ENCODE assay signal across 8 cellular contexts in genomic region chr5:65480306-65480865, GRCh38. TPM values are rescaled to one million over a fixed set of nuclear protein-coding genes. Genes with fewer than 3 reads are reported as not detected.
A peak's percentile ranks its signal among the peaks of the same experiment; 100 is the strongest.
DNase-seq lines count a peak whose midpoint lies in the region; ATAC-seq and TF ChIP-seq lines count a peak whose summit lies in the region.

No MANE protein-coding gene starts in this region.

- H3K9me3 ChIP-seq in OCI-LY1 (ENCODE audit: low read length) (no peaks in the 10 kb centered on the region), psoas muscle (no peaks in the 10 kb centered on the region)

- peak overlapping the region; percentile 98 for H3K4me2 ChIP-seq in OCI-LY1 (ENCODE audit: low read length)

- H3F3A ChIP-seq in OCI-LY1 (ENCODE audit: insufficient read depth, low read length), result 0 out of 2 replicates have a peak, but pooled peaks cover 3% of the 10 kb centered on the region

- in situ Hi-C loops in GM13977 (cut with MboI; ENCODE audit: low pct_unique_long_range_greater_than_20kb, low sequenced_read_pairs, unreplicated experiment), result loop anchor here (10.0 to 25.0 kb wide), 4 partner anchors 393 to 843 kb away; no protein-coding TSS in a partner anchor

- intact Hi-C loops in left ventricle myocardium superior (cut with micrococcal nuclease) (loop anchor here (5.0 to 10.0 kb wide), 3 partner anchors 378 to 668 kb away; no protein-coding TSS in a partner anchor), psoas muscle (cut with DNase I) (loop anchor here (5.0 to 10.0 kb wide), 4 partner anchors 378 to 843 kb away; no protein-coding TSS in a partner anchor)

- ATAC-seq in HG02642 (IDR thresholded peaks at IDR 0.05; ENCODE audit: poor library complexity, unreplicated experiment), result peak; percentile 29
- peak; percentile 39 for ATAC-seq in left ventricle myocardium superior
- ATAC-seq in psoas muscle, result peak in 3 of 4 donors; percentile 14 to 40 (median 19)

- H4K20me1 ChIP-seq in OCI-LY1 (ENCODE audit: insufficient read depth, low read length), result no peaks in the 10 kb centered on the region

- DNase-seq in GM04503 (ENCODE audit: low read depth), result peak; percentile 43
- DNase-seq in amniotic stem cell (lab: John Stamatoyannopoulos, UW), result peak; percentile 54
- DNase-seq in left ventricle myocardium superior, result peak; percentile 84
- peak; percentile 74 to 83 for DNase-seq in psoas muscle
- no peak for DNase-seq in GM13977 (ENCODE audit: low spot score)
- no peak for DNase-seq in mesenteric fat pad (ENCODE audit: low spot score)

- 0 out of 2 replicates have a peak, but pooled peaks have one; percentile 21 for TF ChIP-seq CTCF in OCI-LY1 (IDR thresholded peaks at IDR 0.05; ENCODE audit: low read length)
- no peak for TF ChIP-seq CTCF in psoas muscle (IDR thresholded peaks at IDR 0.05)
- no peak for TF ChIP-seq CTCF in GM13977 (IDR thresholded peaks at IDR 0.05; ENCODE audit: extremely low read depth, insufficient read depth, missing control alignments)

- peak overlapping the region; percentile 71 for H3K4me3 ChIP-seq in OCI-LY1 (ENCODE audit: low read depth, low read length, poor library complexity, severe bottlenecking)
- H3K4me3 ChIP-seq in psoas muscle, result peak overlapping the region; percentile 67

- 0 out of 2 replicates have a peak overlapping the region, but pooled peaks have one; percentile 17 for H2AFZ ChIP-seq in OCI-LY1 (ENCODE audit: low read length)

- 0 to 1% (median 1%) methylated on average over 15 of the region's 15 CpGs for WGBS in psoas muscle, 3 donors

- peak overlapping the region; percentile 72 for H3K9ac ChIP-seq in OCI-LY1 (ENCODE audit: low read length)

- H3K9me2 ChIP-seq in OCI-LY1 (ENCODE audit: low read depth, low read length), result no peaks in the 10 kb centered on the region

- H3K27me3 ChIP-seq in OCI-LY1 (ENCODE audit: insufficient read depth, low read length) (no peaks in the 10 kb centered on the region), psoas muscle (ENCODE audit: insufficient read depth in 3 of 3, low read length in 2 of 3) (no peaks in the 10 kb centered on the region)

- H3K4me1 ChIP-seq in OCI-LY1 (ENCODE audit: insufficient read depth, low read length, severe bottlenecking) (peaks cover 47% of the 10 kb centered on the region), psoas muscle (peaks cover 13% of the 10 kb centered on the region)

- H3K79me2 ChIP-seq in OCI-LY1 (ENCODE audit: insufficient read depth, low read length), result peaks cover 7% of the 10 kb centered on the region; the same call in 1 of the 2 replicates

- peak overlapping the region; percentile 86 for H3K27ac ChIP-seq in OCI-LY1 (ENCODE audit: low read depth, low read length, poor library complexity, severe bottlenecking)
- H3K27ac ChIP-seq in psoas muscle, result peak overlapping the region; percentile 46

- no peaks in the 10 kb centered on the region for H3K36me3 ChIP-seq in OCI-LY1 (ENCODE audit: insufficient read depth, low read length)
- no peaks in the 10 kb centered on the region for H3K36me3 ChIP-seq in psoas muscle (ENCODE audit: insufficient read depth in 1 of 2, low read depth in 1 of 2)

RNA-seq across cellular contexts. Expression of gene ADAMTS6, which starts 1.3 kb away (rescaled TPM):
- total RNA-seq in left ventricle myocardium superior, result 1.4 TPM
- total RNA-seq in psoas muscle, result under 1 TPM; 0.24 to 0.59 (median 0.30) TPM
- under 1 TPM; 0.06 to 0.17 (median 0.08) TPM for polyA plus RNA-seq in psoas muscle
- 1.3 TPM for total RNA-seq in mesenteric fat pad

Comparison
In these comparisons a context has a peak if more than half of its experiments do, and no peak if none do; other contexts are left out.
1. DNase-seq: peak in GM04503 (single experiment), amniotic stem cell (single experiment), left ventricle myocardium superior (single experiment) and psoas muscle (2 of 2); none in GM13977 (single experiment) and mesenteric fat pad (single experiment).
2. Peak in every context shown above with its lines, with median percentiles within 50 percentile points of each other: ATAC-seq.